9 cellular contexts compared by ENCODE assay signal in the genomic region with DNA sequence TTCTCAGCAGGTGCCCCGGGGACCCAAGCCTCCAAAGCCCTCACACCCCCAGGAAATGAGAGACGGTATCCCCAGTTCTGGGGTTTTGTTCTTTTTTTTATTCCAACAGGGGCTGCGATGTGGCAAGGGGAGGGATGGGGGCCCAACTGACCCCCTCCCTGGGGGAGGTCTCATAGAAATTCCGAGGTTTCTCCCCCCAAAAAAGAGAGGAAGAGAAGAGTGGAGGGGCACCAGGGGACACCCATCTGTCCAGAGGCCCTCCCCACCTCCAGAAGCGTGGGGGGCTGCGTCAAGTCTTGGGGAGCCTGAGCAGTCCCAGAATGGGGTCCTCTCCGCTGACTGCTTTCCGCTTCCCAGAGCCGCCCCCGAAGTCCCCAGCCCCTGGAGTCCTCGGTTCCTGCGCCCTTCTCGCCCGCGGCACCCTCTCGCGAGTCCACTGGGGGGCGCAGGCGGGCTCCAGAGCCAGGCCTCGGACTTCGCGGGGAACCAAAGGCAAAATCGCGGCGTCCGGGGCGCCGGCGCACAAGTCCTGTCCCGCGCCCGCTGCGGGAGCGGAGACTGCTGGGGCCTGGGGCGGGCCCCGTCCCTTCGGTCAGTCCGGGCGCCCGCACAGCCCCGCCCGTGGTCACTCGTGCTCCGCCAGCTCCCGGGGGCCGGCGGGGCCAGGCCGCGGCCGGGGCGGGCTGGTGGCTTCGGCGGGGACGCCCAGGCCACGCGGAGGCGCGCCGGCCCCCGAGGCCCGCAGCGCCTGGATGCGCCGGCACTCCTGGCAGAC. TPM values are rescaled to one million over a fixed set of nuclear protein-coding genes. Genes with fewer than 3 reads are reported as not detected.
DNase-seq lines count a peak whose midpoint lies in the region; ATAC-seq, FAIRE-seq and TF ChIP-seq lines count a peak whose summit lies in the region.
"Had no signal": no experiment of that assay in that cellular context is flagged by ENCODE, and none has a peak within 500 bp of the region (broad histone marks: within the 10 kb centered on the region; RNA-seq: fewer than 3 reads in every experiment).

No MANE protein-coding gene starts in this region.

- H3K27me3 ChIP-seq in endothelial cell of umbilical vein (ENCODE audit: control insufficient read depth in 2 of 2, insufficient read depth in 2 of 2, low read length in 2 of 2) (peaks cover 19 to 30% of the 10 kb centered on the region in 2 experiments), HAP-1 (ENCODE audit: low read depth) (peaks cover 17% of the 10 kb centered on the region)

- H3K4me2 ChIP-seq in endothelial cell of umbilical vein (ENCODE audit: insufficient read depth, low read length) = no peak overlapping the region

- peak; percentile 72 to 82 for TF ChIP-seq CTCF in endothelial cell of umbilical vein (IDR thresholded peaks at IDR 0.05; ENCODE audit: extremely low read depth in 1 of 2, insufficient read depth in 1 of 2, low read depth in 1 of 2, low read length in 2 of 2)

- no peaks in the 10 kb centered on the region for H3K79me2 ChIP-seq in endothelial cell of umbilical vein (ENCODE audit: control insufficient read depth, insufficient read depth, low read length)

- POLR2A ChIA-PET in endothelial cell of umbilical vein (lab: Charles Lee) = no interaction called here

- no peak for TF ChIP-seq EP300 in Ishikawa (IDR thresholded peaks at IDR 0.05; ENCODE audit: borderline replicate concordance)

- H2AFZ ChIP-seq in endothelial cell of umbilical vein (ENCODE audit: low read depth, low read length) = no peak overlapping the region

- H3K36me3 ChIP-seq in endothelial cell of umbilical vein (ENCODE audit: control insufficient read depth in 2 of 2, extremely low read depth in 1 of 2, insufficient read depth in 2 of 2, low read length in 2 of 2) = no peaks in the 10 kb centered on the region
- H3K36me3 ChIP-seq in HAP-1 (replicated peaks) = no peaks in the 10 kb centered on the region

- H4K20me1 ChIP-seq in endothelial cell of umbilical vein (replicated peaks; ENCODE audit: control insufficient read depth, extremely low read depth, insufficient read depth, low read length) = no peaks in the 10 kb centered on the region

- CTCF ChIA-PET in endothelial cell of umbilical vein (lab: Charles Lee) = interaction anchor here (0.5 to 2.0 kb wide), 2 partner anchors 36 to 1096 kb away, joined by 3 to 9 read pairs; no protein-coding TSS in a partner anchor

- H3K4me1 ChIP-seq in endothelial cell of umbilical vein (ENCODE audit: control insufficient read depth, extremely low read depth, insufficient read depth, low read length) (no peaks in the 10 kb centered on the region), HAP-1 (no peaks in the 10 kb centered on the region)

- no peak for ATAC-seq in GM21825 (IDR thresholded peaks at IDR 0.05; ENCODE audit: unreplicated experiment)
- ATAC-seq: T-cell had no signal

- DNase-seq in DMS153 (lab: John Stamatoyannopoulos, UW) = peak; percentile 44
- DNase-seq in T-helper 9 cell = peak; percentile 21
- DNase-seq in endothelial cell of umbilical vein (ENCODE audit: low read depth, low spot score) = no peak
- DNase-seq in occipital lobe (lab: John Stamatoyannopoulos, UW) = peak; percentile 13
- DNase-seq in GF-D8 (lab: John Stamatoyannopoulos, UW) = no peak
- DNase-seq in HAP-1 (ENCODE audit: low spot score in 2 of 2) = no peak

- no peak overlapping the region for H3K9ac ChIP-seq in endothelial cell of umbilical vein (replicated peaks; ENCODE audit: extremely low read depth, insufficient read depth, low read length)

- BruUV-seq in endothelial cell of umbilical vein (replicated peaks; lab: Mats Ljungman, UMichigan) = no TSS peak

- dilution Hi-C loops in endothelial cell of umbilical vein (cut with MboI; ENCODE audit: extremely low pct_ligation_motif_present, low sequenced_read_pairs) = no loop called here

- H3K27ac ChIP-seq in endothelial cell of umbilical vein (ENCODE audit: insufficient read depth, low read depth, low read length) = no peak overlapping the region

- no peaks in the 10 kb centered on the region for H3K9me1 ChIP-seq in endothelial cell of umbilical vein (replicated peaks; ENCODE audit: control insufficient read depth, extremely low read depth, insufficient read depth, low read length)

- TF ChIP-seq RAD21 in Ishikawa (IDR thresholded peaks at IDR 0.05; ENCODE audit: low read depth) = peak; percentile 45; the same call in 1 of the 2 replicates

- in situ Hi-C loops in HAP-1 (cut with MboI; ENCODE audit: low sequenced_read_pairs) = no loop called here

- intact Hi-C loops in endothelial cell of umbilical vein (cut with micrococcal nuclease) = loop anchor here (1.0 kb wide), 1 partner anchor 94 kb away; no protein-coding TSS in a partner anchor

- no peak for FAIRE-seq in endothelial cell of umbilical vein (lab: Jason Lieb, UNC)

- TF ChIP-seq POLR2A in endothelial cell of umbilical vein (IDR thresholded peaks at IDR 0.05; ENCODE audit: low read depth, low read length) = no peak

- H3K4me3 ChIP-seq in endothelial cell of umbilical vein (replicated peaks in 1 of 3; ENCODE audit: insufficient read depth in 1 of 3, low read depth in 1 of 3, low read length in 3 of 3) = no peak overlapping the region
- no peak overlapping the region for H3K4me3 ChIP-seq in HAP-1

- no peaks in the 10 kb centered on the region for H3K9me3 ChIP-seq in endothelial cell of umbilical vein (replicated peaks; ENCODE audit: control insufficient read depth, insufficient read depth, low read length)
- H3K9me3 ChIP-seq in HAP-1 = no peaks in the 10 kb centered on the region

TF ChIP-seq in endothelial cell of umbilical vein, 7 proteins besides CTCF, POLR2A, EP300 and RAD21:
- TF ChIP-seq, protein P1, sequence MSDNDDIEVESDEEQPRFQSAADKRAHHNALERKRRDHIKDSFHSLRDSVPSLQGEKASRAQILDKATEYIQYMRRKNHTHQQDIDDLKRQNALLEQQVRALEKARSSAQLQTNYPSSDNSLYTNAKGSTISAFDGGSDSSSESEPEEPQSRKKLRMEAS (IDR thresholded peaks at IDR 0.05; ENCODE audit: insufficient read depth, insufficient read length) = no peak
- TF ChIP-seq FOS (IDR thresholded peaks at IDR 0.05; ENCODE audit: borderline replicate concordance, insufficient read depth, low read length) (no peak), JUN (IDR thresholded peaks at IDR 0.05; ENCODE audit: borderline replicate concordance, insufficient read depth, insufficient read length, low read depth) (no peak), MYC (IDR thresholded peaks at IDR 0.05; ENCODE audit: low read depth, low read length) (no peak), EZH2 (IDR thresholded peaks at IDR 0.05; ENCODE audit: borderline replicate concordance, low read depth, low read length, severe bottlenecking) (peak; percentile 71)

RNA-seq across cellular contexts. Expression of a gene that starts 4.4 kb away (rescaled TPM):
- total RNA-seq in endothelial cell of umbilical vein = 0.40 TPM in 1 of 2 replicates, not detected in the other
- 0.03 TPM in 1 of 2 replicates, not detected in the other for polyA plus RNA-seq in endothelial cell of umbilical vein
- polyA plus RNA-seq in endothelial cell of umbilical vein (2011; cell fraction: cytosol; rRNA removed) = 0.04 TPM in 1 of 2 replicates, not detected in the other
- polyA plus RNA-seq in endothelial cell of umbilical vein (2011; cell fraction: nucleus; rRNA removed) = 0.06 and 0.08 TPM in 2 replicates
- 0.05 and 0.09 TPM in 2 replicates for polyA plus RNA-seq in endothelial cell of umbilical vein (2012)
- 0.11 TPM in 1 of 2 replicates, not detected in the other for polyA minus RNA-seq in endothelial cell of umbilical vein
- polyA minus RNA-seq in endothelial cell of umbilical vein (2011; cell fraction: cytosol; rRNA and poly(A)+ RNA removed) = not detected
- not detected in 2 replicates for polyA minus RNA-seq in endothelial cell of umbilical vein (2011; cell fraction: nucleus; rRNA and poly(A)+ RNA removed)
- 153 TPM for total RNA-seq in occipital lobe

RNA-seq across cellular contexts. Expression of a gene that starts 39.3 kb away (rescaled TPM):
- 178 and 181 TPM in 2 replicates for total RNA-seq in endothelial cell of umbilical vein
- 591 and 769 TPM in 2 replicates for polyA plus RNA-seq in endothelial cell of umbilical vein
- polyA plus RNA-seq in endothelial cell of umbilical vein (2011; cell fraction: cytosol; rRNA removed) = 219 and 279 TPM in 2 replicates
- polyA plus RNA-seq in endothelial cell of umbilical vein (2011; cell fraction: nucleus; rRNA removed) = 126 and 143 TPM in 2 replicates
- polyA plus RNA-seq in endothelial cell of umbilical vein (2012) = 137 and 242 TPM in 2 replicates
- 129 and 148 TPM in 2 replicates for polyA minus RNA-seq in endothelial cell of umbilical vein
- 23.4 TPM for polyA minus RNA-seq in endothelial cell of umbilical vein (2011; cell fraction: cytosol; rRNA and poly(A)+ RNA removed)
- 36.3 and 43.2 TPM in 2 replicates for polyA minus RNA-seq in endothelial cell of umbilical vein (2011; cell fraction: nucleus; rRNA and poly(A)+ RNA removed)
- total RNA-seq in occipital lobe = 69.3 TPM

Comparison
In these comparisons a context has a peak if more than half of its experiments do, and no peak if none do; other contexts are left out.
1. DNase-seq: peak in DMS153 (single experiment), T-helper 9 cell (single experiment) and occipital lobe (single experiment); none in endothelial cell of umbilical vein (single experiment), GF-D8 (single experiment) and HAP-1 (0 of 2).
2. RNA of a gene that starts 4.4 kb away (total RNA-seq): 153 TPM in occipital lobe (single experiment); 0.40 TPM in endothelial cell of umbilical vein; every median in the first group is over 10 times any median in the second.